In the genomic region with DNA sequence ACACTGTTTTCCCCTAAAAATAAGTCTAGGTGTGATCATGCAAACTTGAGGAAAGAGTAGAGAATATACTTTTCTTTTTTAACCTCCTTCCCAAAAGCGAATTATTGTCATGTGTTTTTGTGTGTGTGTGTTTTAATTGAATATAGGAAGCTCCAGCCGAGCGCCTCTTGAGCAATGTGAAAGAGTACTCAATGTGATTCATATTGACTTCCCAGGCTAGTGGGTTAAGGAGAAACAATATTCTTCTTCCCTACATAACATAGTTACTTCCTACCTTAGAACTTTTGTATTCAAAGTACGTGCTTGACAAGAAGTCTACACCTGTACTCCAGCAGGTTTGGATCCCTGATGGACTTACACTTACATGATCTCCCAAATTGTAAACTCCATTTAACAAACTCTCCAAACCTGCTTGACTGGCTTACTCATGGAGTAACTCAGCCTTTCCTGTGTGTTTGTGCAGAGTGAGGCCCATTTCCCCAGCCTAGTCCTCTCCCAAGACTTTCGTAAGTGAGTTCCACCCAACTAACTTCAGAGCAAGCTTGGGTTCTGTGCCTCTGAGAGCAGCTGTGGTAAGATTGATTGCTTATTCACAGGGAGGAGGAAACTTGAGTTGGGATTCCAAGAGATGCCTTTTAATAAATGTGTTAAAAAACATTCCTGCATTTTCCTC, we compare ENCODE assay signal across 1 cellular context.
TF ChIP-seq lines count a peak whose summit lies in the region.

No MANE protein-coding gene starts in this region.

TF ChIP-seq in WTC11, 78 proteins besides CTCF, POLR2A, EP300 and RAD21:
- TF ChIP-seq ZNF263 (CRISPR knock-in tag; IDR thresholded peaks at IDR 0.05; ENCODE audit: low read depth) (no peak), ZNF317 (CRISPR knock-in tag; IDR thresholded peaks at IDR 0.05; ENCODE audit: borderline replicate concordance, low read depth) (no peak), SP1 (CRISPR knock-in tag; conservative IDR thresholded peaks at IDR 0.05) (no peak), GTF2I (CRISPR knock-in tag; conservative IDR thresholded peaks at IDR 0.05) (no peak), ETV6 (CRISPR knock-in tag; IDR thresholded peaks at IDR 0.05) (no peak), ZNF423 (CRISPR knock-in tag; IDR thresholded peaks at IDR 0.05) (no peak), TP53 (CRISPR knock-in tag; IDR thresholded peaks at IDR 0.05) (no peak), NR3C1 (CRISPR knock-in tag; conservative IDR thresholded peaks at IDR 0.05; ENCODE audit: low read depth) (no peak)
- TF ChIP-seq, protein P1, sequence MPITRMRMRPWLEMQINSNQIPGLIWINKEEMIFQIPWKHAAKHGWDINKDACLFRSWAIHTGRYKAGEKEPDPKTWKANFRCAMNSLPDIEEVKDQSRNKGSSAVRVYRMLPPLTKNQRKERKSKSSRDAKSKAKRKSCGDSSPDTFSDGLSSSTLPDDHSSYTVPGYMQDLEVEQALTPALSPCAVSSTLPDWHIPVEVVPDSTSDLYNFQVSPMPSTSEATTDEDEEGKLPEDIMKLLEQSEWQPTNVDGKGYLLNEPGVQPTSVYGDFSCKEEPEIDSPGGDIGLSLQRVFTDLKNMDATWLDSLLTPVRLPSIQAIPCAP (CRISPR knock-in tag; IDR thresholded peaks at IDR 0.05) = no peak
- TF ChIP-seq, protein P2, sequence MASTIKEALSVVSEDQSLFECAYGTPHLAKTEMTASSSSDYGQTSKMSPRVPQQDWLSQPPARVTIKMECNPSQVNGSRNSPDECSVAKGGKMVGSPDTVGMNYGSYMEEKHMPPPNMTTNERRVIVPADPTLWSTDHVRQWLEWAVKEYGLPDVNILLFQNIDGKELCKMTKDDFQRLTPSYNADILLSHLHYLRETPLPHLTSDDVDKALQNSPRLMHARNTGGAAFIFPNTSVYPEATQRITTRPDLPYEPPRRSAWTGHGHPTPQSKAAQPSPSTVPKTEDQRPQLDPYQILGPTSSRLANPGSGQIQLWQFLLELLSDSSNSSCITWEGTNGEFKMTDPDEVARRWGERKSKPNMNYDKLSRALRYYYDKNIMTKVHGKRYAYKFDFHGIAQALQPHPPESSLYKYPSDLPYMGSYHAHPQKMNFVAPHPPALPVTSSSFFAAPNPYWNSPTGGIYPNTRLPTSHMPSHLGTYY (CRISPR knock-in tag; IDR thresholded peaks at IDR 0.05) = no peak
- TF ChIP-seq, protein P3, sequence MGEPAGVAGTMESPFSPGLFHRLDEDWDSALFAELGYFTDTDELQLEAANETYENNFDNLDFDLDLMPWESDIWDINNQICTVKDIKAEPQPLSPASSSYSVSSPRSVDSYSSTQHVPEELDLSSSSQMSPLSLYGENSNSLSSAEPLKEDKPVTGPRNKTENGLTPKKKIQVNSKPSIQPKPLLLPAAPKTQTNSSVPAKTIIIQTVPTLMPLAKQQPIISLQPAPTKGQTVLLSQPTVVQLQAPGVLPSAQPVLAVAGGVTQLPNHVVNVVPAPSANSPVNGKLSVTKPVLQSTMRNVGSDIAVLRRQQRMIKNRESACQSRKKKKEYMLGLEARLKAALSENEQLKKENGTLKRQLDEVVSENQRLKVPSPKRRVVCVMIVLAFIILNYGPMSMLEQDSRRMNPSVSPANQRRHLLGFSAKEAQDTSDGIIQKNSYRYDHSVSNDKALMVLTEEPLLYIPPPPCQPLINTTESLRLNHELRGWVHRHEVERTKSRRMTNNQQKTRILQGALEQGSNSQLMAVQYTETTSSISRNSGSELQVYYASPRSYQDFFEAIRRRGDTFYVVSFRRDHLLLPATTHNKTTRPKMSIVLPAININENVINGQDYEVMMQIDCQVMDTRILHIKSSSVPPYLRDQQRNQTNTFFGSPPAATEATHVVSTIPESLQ (CRISPR knock-in tag; IDR thresholded peaks at IDR 0.05) = no peak
- TF ChIP-seq, protein P4, sequence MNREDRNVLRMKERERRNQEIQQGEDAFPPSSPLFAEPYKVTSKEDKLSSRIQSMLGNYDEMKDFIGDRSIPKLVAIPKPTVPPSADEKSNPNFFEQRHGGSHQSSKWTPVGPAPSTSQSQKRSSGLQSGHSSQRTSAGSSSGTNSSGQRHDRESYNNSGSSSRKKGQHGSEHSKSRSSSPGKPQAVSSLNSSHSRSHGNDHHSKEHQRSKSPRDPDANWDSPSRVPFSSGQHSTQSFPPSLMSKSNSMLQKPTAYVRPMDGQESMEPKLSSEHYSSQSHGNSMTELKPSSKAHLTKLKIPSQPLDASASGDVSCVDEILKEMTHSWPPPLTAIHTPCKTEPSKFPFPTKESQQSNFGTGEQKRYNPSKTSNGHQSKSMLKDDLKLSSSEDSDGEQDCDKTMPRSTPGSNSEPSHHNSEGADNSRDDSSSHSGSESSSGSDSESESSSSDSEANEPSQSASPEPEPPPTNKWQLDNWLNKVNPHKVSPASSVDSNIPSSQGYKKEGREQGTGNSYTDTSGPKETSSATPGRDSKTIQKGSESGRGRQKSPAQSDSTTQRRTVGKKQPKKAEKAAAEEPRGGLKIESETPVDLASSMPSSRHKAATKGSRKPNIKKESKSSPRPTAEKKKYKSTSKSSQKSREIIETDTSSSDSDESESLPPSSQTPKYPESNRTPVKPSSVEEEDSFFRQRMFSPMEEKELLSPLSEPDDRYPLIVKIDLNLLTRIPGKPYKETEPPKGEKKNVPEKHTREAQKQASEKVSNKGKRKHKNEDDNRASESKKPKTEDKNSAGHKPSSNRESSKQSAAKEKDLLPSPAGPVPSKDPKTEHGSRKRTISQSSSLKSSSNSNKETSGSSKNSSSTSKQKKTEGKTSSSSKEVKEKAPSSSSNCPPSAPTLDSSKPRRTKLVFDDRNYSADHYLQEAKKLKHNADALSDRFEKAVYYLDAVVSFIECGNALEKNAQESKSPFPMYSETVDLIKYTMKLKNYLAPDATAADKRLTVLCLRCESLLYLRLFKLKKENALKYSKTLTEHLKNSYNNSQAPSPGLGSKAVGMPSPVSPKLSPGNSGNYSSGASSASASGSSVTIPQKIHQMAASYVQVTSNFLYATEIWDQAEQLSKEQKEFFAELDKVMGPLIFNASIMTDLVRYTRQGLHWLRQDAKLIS (CRISPR knock-in tag; IDR thresholded peaks at IDR 0.05; ENCODE audit: borderline replicate concordance) = no peak
TF ChIP-seq in WTC11: peak in this region for 0.
